28 cellular contexts compared by ENCODE assay signal in the genomic region with DNA sequence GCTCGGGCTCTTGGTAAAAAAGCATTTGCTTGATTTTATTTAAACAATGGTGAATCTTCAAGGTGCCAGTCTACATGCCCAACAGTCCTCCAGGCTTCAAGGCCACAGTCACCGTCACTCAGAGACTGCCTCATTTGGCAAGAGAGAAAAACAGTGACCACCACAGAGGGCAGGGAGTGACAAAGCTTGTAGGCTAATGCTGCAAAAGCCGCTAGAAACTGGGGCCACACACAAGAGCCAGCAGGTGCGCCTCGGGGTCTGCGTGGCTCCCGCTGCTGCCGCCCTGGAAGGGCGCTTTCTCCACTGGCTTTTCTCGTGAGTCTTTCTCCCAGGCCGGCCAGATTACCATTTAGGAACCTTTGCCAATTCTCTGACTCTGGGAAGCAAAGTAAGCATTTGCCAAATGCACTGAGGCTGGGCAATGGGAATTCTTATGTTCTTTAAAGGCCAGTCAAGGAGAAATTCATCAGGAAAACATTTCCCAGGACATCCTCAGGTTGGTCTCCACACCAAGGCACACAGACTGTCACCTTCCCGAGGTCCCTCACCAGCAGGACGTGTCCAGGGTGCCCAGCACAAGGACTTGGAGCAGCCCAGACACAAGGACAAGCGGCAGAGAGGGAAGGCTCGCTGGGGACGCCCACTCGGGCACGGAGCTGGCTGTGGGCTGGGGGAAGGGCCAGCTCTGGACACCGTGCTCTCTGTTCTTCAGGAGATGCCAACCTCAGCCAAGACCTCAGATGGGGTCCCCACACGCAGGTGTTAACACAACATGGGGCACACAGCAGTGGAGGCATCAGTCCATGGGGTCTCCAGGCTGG. TPM values are rescaled to one million over a fixed set of nuclear protein-coding genes. Genes with fewer than 3 reads are reported as not detected.
DNase-seq lines count a peak whose midpoint lies in the region; ATAC-seq and TF ChIP-seq lines count a peak whose summit lies in the region.
"Had no signal": no experiment of that assay in that cellular context is flagged by ENCODE, and none has a peak within 500 bp of the region (broad histone marks: within the 10 kb centered on the region; RNA-seq: fewer than 3 reads in every experiment).

No MANE protein-coding gene starts in this region.

- no peaks in the 10 kb centered on the region for H3K27me3 Mint-ChIP-seq in activated CD4-positive, alpha-beta T cell treated with anti-CD3 and anti-CD28 coated beads, Interleukin-2, amount 10 ng/mL, durations not matched to agents 24 days and 14 days
- H3K27me3 Mint-ChIP-seq: activated CD4-positive, alpha-beta T cell treated with anti-CD3 and anti-CD28 coated beads, Interleukin-2, amount 10 ng/mL, durations not matched to agents 7 days and 5 days; activated naive CD8-positive, alpha-beta T cell treated with anti-CD3 and anti-CD28 coated beads, Interleukin-2, amount 10 ng/mL, durations not matched to agents 7 days and 5 days; effector memory CD8-positive, alpha-beta T cell; IgD-negative memory B cell; memory B cell had no signal

- H3K27ac Mint-ChIP-seq in activated CD4-positive, alpha-beta T cell treated with anti-CD3 and anti-CD28 coated beads, Interleukin-2, amount 10 ng/mL, durations not matched to agents 24 days and 14 days = peak overlapping the region; percentile 45
- H3K27ac Mint-ChIP-seq: activated CD4-positive, alpha-beta T cell treated with anti-CD3 and anti-CD28 coated beads, Interleukin-2, amount 10 ng/mL, durations not matched to agents 7 days and 5 days; activated naive CD8-positive, alpha-beta T cell treated with anti-CD3 and anti-CD28 coated beads, Interleukin-2, amount 10 ng/mL, durations not matched to agents 7 days and 5 days; activated T-helper 2 cell treated with anti-CD3 and anti-CD28 coated beads, Interferon-gamma antibody, Interleukin-2, Interleukin-4, amounts not matched to agents 10 μg/mL and 5 μg/mL and 100 μg/mL, durations not matched to agents 14 hours and 24 hours and 36 hours; CD8-positive, alpha-beta T cell; effector memory CD8-positive, alpha-beta T cell; memory B cell had no signal

- TSS peak; percentile 34 for BruUV-seq in mammary epithelial cell (replicated peaks; lab: Mats Ljungman, UMichigan)

- dilution Hi-C loops in mammary epithelial cell (cut with HindIII; ENCODE audit: low sequenced_read_pairs) = no loop called here

- intact Hi-C loops in activated CD4-positive, alpha-beta T cell treated with anti-CD3 and anti-CD28 coated beads, Interleukin-2, amount 10 ng/mL, durations not matched to agents 24 days and 14 days (cut with micrococcal nuclease) = no loop called here
- intact Hi-C loops in mammary epithelial cell (cut with micrococcal nuclease) = no loop called here
- intact Hi-C loops in left ventricle myocardium inferior (cut with micrococcal nuclease) = no loop called here
- intact Hi-C loops in gastrocnemius medialis (cut with DNase I; ENCODE audit: low total_unique reads) = no loop called here

- TF ChIP-seq CTCF in mammary epithelial cell (conservative IDR thresholded peaks at IDR 0.05 in 1 of 2, IDR thresholded peaks at IDR 0.05 in 1 of 2; ENCODE audit: extremely low read depth in 1 of 2, insufficient read depth in 1 of 2, low read depth in 1 of 2, low read length in 2 of 2) (no peak), left ventricle myocardium inferior (IDR thresholded peaks at IDR 0.05; ENCODE audit: borderline replicate concordance) (no peak), gastrocnemius medialis (IDR thresholded peaks at IDR 0.05 in 4 of 5, conservative IDR thresholded peaks at IDR 0.05 in 1 of 5) (no peak)

- CTCF ChIA-PET in mammary epithelial cell (lab: Charles Lee; ENCODE audit: low non-redundant PET) = no interaction called here

- peaks cover 1% of the 10 kb centered on the region for H3K4me1 Mint-ChIP-seq in activated CD4-positive, alpha-beta T cell treated with anti-CD3 and anti-CD28 coated beads, Interleukin-2, amount 10 ng/mL, durations not matched to agents 24 days and 14 days
- H3K4me1 Mint-ChIP-seq: memory B cell had no signal

- H3K4me1 ChIP-seq in mammary epithelial cell (ENCODE audit: insufficient read depth, low read length) (peaks cover 9% of the 10 kb centered on the region), left ventricle myocardium inferior (peaks cover 9% of the 10 kb centered on the region), gastrocnemius medialis (peaks cover 40 to 61% of the 10 kb centered on the region in 2 donors)

- no peak for ATAC-seq in gastrocnemius medialis
- ATAC-seq: CD8-positive, alpha-beta T cell; effector memory CD8-positive, alpha-beta T cell had no signal

- H3K9me3 Mint-ChIP-seq in activated CD4-positive, alpha-beta T cell treated with anti-CD3 and anti-CD28 coated beads, Interleukin-2, amount 10 ng/mL, durations not matched to agents 24 days and 14 days = no peaks in the 10 kb centered on the region
- H3K9me3 Mint-ChIP-seq: activated CD4-positive, alpha-beta T cell treated with anti-CD3 and anti-CD28 coated beads, Interleukin-2, amount 10 ng/mL, durations not matched to agents 7 days and 5 days; activated naive CD8-positive, alpha-beta T cell treated with anti-CD3 and anti-CD28 coated beads, Interleukin-2, amount 10 ng/mL, durations not matched to agents 7 days and 5 days; activated T-helper 2 cell treated with anti-CD3 and anti-CD28 coated beads, Interferon-gamma antibody, Interleukin-2, Interleukin-4, amounts not matched to agents 10 μg/mL and 5 μg/mL and 100 μg/mL, durations not matched to agents 14 hours and 24 hours and 36 hours; CD8-positive, alpha-beta T cell; effector memory CD8-positive, alpha-beta T cell; IgD-negative memory B cell; memory B cell had no signal

- 89% methylated on average over 19 of the region's 20 CpGs for WGBS in mammary epithelial cell (ENCODE audit: low coverage, missing lambda C conversion rate)

- H3K4me3 ChIP-seq in mammary epithelial cell (replicated peaks in 1 of 3; ENCODE audit: insufficient read depth in 1 of 3, low read depth in 2 of 3, low read length in 3 of 3) (no peak overlapping the region), left ventricle myocardium inferior (no peak overlapping the region), gastrocnemius medialis (no peak overlapping the region)
- H3K4me3 ChIP-seq: stomach, tibial nerve had no signal

- no peaks in the 10 kb centered on the region for H4K20me1 ChIP-seq in mammary epithelial cell (ENCODE audit: insufficient read depth, low read length)

- in situ Hi-C loops in mammary epithelial cell (cut with MboI; ENCODE audit: low sequenced_read_pairs in 2 of 2) = no loop called here
- in situ Hi-C loops in gastrocnemius medialis (cut with MboI; ENCODE audit: low sequenced_read_pairs in 4 of 4) = loop anchor here in 1 of 4 donors (10.0 kb wide), 1 partner anchor 45 kb away; no protein-coding TSS in a partner anchor

- H3K36me3 ChIP-seq in mammary epithelial cell (ENCODE audit: insufficient read depth, low read length) (no peaks in the 10 kb centered on the region), left ventricle myocardium inferior (peaks cover 58% of the 10 kb centered on the region), gastrocnemius medialis (peaks cover 0 to 49% of the 10 kb centered on the region in 2 donors)

- H2AFZ ChIP-seq in mammary epithelial cell (ENCODE audit: low read depth, low read length) = no peak overlapping the region

- no peak for TF ChIP-seq POLR2A in gastrocnemius medialis (IDR thresholded peaks at IDR 0.05)

- H3K27ac ChIP-seq in mammary epithelial cell (ENCODE audit: insufficient read depth, low read depth, low read length) = no peak overlapping the region
- peak overlapping the region; percentile 36 for H3K27ac ChIP-seq in left ventricle myocardium inferior (replicated peaks)
- H3K27ac ChIP-seq in gastrocnemius medialis = peak overlapping the region; percentile 49 to 78 (median 66)
- H3K27ac ChIP-seq: 22Rv1 had no signal

- H3K27me3 ChIP-seq in mammary epithelial cell (ENCODE audit: insufficient read depth, low read length) (no peaks in the 10 kb centered on the region), left ventricle myocardium inferior (ENCODE audit: low read depth) (no peaks in the 10 kb centered on the region), gastrocnemius medialis (no peaks in the 10 kb centered on the region)
- H3K27me3 ChIP-seq: stomach, tibial nerve had no signal

- H3K36me3 Mint-ChIP-seq in activated CD4-positive, alpha-beta T cell treated with anti-CD3 and anti-CD28 coated beads, Interleukin-2, amount 10 ng/mL, durations not matched to agents 24 days and 14 days (ENCODE audit: low read depth) = peaks cover 17% of the 10 kb centered on the region

- peaks cover 11% of the 10 kb centered on the region for H3K79me2 ChIP-seq in mammary epithelial cell (ENCODE audit: insufficient read depth, low read length)

- H3K9me3 ChIP-seq in mammary epithelial cell (replicated peaks; ENCODE audit: insufficient read depth, low read length) (no peaks in the 10 kb centered on the region), left ventricle myocardium inferior (replicated peaks) (no peaks in the 10 kb centered on the region), gastrocnemius medialis (no peaks in the 10 kb centered on the region)
- H3K9me3 ChIP-seq: SK-N-SH, stomach, tibial nerve had no signal

- H3K9ac ChIP-seq in mammary epithelial cell (ENCODE audit: insufficient read depth, low read length) = no peak overlapping the region
- H3K9ac ChIP-seq: SK-N-SH had no signal

- H3K4me2 ChIP-seq in mammary epithelial cell (ENCODE audit: insufficient read depth, low read depth, low read length) = no peak overlapping the region
- H3K4me2 ChIP-seq: SK-N-SH had no signal

- no peak for DNase-seq in activated CD4-positive, alpha-beta T cell treated with anti-CD3 and anti-CD28 coated beads, Interleukin-2, amount 10 ng/mL, durations not matched to agents 24 days and 14 days
- no peak for DNase-seq in activated CD4-positive, alpha-beta T cell treated with anti-CD3 and anti-CD28 coated beads, Interleukin-2, amount 50 U/mL, for 4 hours
- DNase-seq in mammary epithelial cell (no peak), left ventricle myocardium inferior (no peak), gastrocnemius medialis (no peak), NCI-H1694 (lab: John Stamatoyannopoulos, UW) (no peak), H4 (ENCODE audit: low spot score) (no peak), NCI-H524 treated with DMSO at 0.1 percent for 48 hours (lab: John Stamatoyannopoulos, UW) (no peak)
- DNase-seq: activated CD4-positive, alpha-beta T cell treated with anti-CD3 and anti-CD28 coated beads, Interleukin-2, amount 10 ng/mL, durations not matched to agents 7 days and 5 days; activated CD8-positive, alpha-beta memory T cell treated with anti-CD3 and anti-CD28 coated beads, Interleukin-2, amount 50 U/mL, for 4 hours; activated naive CD8-positive, alpha-beta T cell treated with anti-CD3 and anti-CD28 coated beads, Interleukin-2, amount 10 ng/mL, durations not matched to agents 7 days and 5 days; AML-193; CD8-positive, alpha-beta T cell; effector memory CD8-positive, alpha-beta T cell; GDM1; NCI-H1092 treated with DMSO at 0.1 percent for 48 hours; NCI-H2029; NCI-H345; NCI-H82; nucleus accumbens; RPMI8226; SK-N-SH; stomach had no signal

- H3K4me3 Mint-ChIP-seq in activated CD4-positive, alpha-beta T cell treated with anti-CD3 and anti-CD28 coated beads, Interleukin-2, amount 10 ng/mL, durations not matched to agents 24 days and 14 days = no peak overlapping the region
- H3K4me3 Mint-ChIP-seq: activated CD4-positive, alpha-beta T cell treated with anti-CD3 and anti-CD28 coated beads, Interleukin-2, amount 10 ng/mL, durations not matched to agents 7 days and 5 days; activated naive CD8-positive, alpha-beta T cell treated with anti-CD3 and anti-CD28 coated beads, Interleukin-2, amount 10 ng/mL, durations not matched to agents 7 days and 5 days; CD8-positive, alpha-beta T cell; effector memory CD8-positive, alpha-beta T cell; IgD-negative memory B cell; memory B cell had no signal

RNA-seq across cellular contexts. Expression of a gene that starts 12.5 kb away (rescaled TPM):
- 10.9 and 11.1 TPM in 2 replicates for total RNA-seq in activated CD4-positive, alpha-beta T cell treated with anti-CD3 and anti-CD28 coated beads, Interleukin-2, amount 10 ng/mL, durations not matched to agents 24 days and 14 days
- total RNA-seq in mammary epithelial cell (1 to 10 TPM; 3.5 to 5.9 TPM), left ventricle myocardium inferior (3.2 TPM), gastrocnemius medialis (1 to 10 TPM in 3 of 4 donors, under 1 TPM in 1; 0.22 to 3.8 (median 1.3) TPM)
- 3.9 TPM for polyA plus RNA-seq in mammary epithelial cell
- polyA minus RNA-seq in mammary epithelial cell = not detected
- 8.0 and 13.4 TPM in 2 replicates for total RNA-seq in H4 (2014; rRNA removed; shearing (Covaris generic))

RNA-seq across cellular contexts. Expression of a gene that starts 53.9 kb away (rescaled TPM):
- total RNA-seq in activated CD4-positive, alpha-beta T cell treated with anti-CD3 and anti-CD28 coated beads, Interleukin-2, amount 10 ng/mL, durations not matched to agents 24 days and 14 days = 37.1 and 38.9 TPM in 2 replicates
- total RNA-seq in mammary epithelial cell = 10 to 100 TPM; 31.2 to 36.1 TPM
- 14.5 TPM for polyA plus RNA-seq in mammary epithelial cell
- polyA minus RNA-seq in mammary epithelial cell = 25.3 TPM
- 74.5 TPM for total RNA-seq in left ventricle myocardium inferior
- total RNA-seq in gastrocnemius medialis = 100 to 1,000 TPM; 156 to 264 (median 201) TPM
- 6.9 and 7.4 TPM in 2 replicates for total RNA-seq in H4 (2014; rRNA removed; shearing (Covaris generic))
